Comparison of ENCODE assay signal across 8 cellular contexts in genomic region chr22:44080936-44081853, GRCh38. TPM values are rescaled to one million over a fixed set of nuclear protein-coding genes. Genes with fewer than 3 reads are reported as not detected.
A peak's percentile ranks its signal among the peaks of the same experiment; 100 is the strongest.
DNase-seq lines count a peak whose midpoint lies in the region; ATAC-seq, FAIRE-seq and TF ChIP-seq lines count a peak whose summit lies in the region.

No MANE protein-coding gene starts in this region.

- no peak overlapping the region for H3K4me2 ChIP-seq in HepG2 (ENCODE audit: low read depth, low read length)

- peaks cover 1% of the 10 kb centered on the region for H3K4me1 Mint-ChIP-seq in activated CD4-positive, alpha-beta T cell treated with anti-CD3 and anti-CD28 coated beads, Interleukin-2, amount 10 ng/mL, durations not matched to agents 24 days and 14 days

- H2AFZ ChIP-seq in HepG2 (ENCODE audit: low read length), result no peak overlapping the region

- H3K4me3 Mint-ChIP-seq in activated CD4-positive, alpha-beta T cell treated with anti-CD3 and anti-CD28 coated beads, Interleukin-2, amount 10 ng/mL, durations not matched to agents 24 days and 14 days, result no peak overlapping the region

- DNase-seq in 8988T (peak; percentile 85), GM18507 (ENCODE audit: extremely low spot score, insufficient read length, low read depth) (peak; percentile 57), NCI-H345 (lab: John Stamatoyannopoulos, UW) (peak; percentile 70), dedifferentiated amniotic fluid mesenchymal stem cell (ENCODE audit: extremely low spot score) (peak; percentile 56), HepG2 (ENCODE audit: low spot score) (peak; percentile 39)
- DNase-seq in activated CD4-positive, alpha-beta T cell treated with anti-CD3 and anti-CD28 coated beads, Interleukin-2, amount 10 ng/mL, durations not matched to agents 24 days and 14 days, result peak; percentile 89
- peak; percentile 51 to 65 for DNase-seq in stimulated activated CD4-positive, alpha-beta T cell treated with anti-CD3 and anti-CD28 coated beads, Interleukin-4, amount 100 ng/mL, for 4 hours

- intact Hi-C loops in activated CD4-positive, alpha-beta T cell treated with anti-CD3 and anti-CD28 coated beads, Interleukin-2, amount 10 ng/mL, durations not matched to agents 24 days and 14 days (cut with micrococcal nuclease), result loop anchor here (1.0 kb wide), 2 partner anchors 88 to 545 kb away; no protein-coding TSS in a partner anchor
- intact Hi-C loops in HepG2 (cut with micrococcal nuclease; ENCODE audit: unreplicated experiment), result loop anchor here (1.0 kb wide), 2 partner anchors 88 to 545 kb away; no protein-coding TSS in a partner anchor

- TF ChIP-seq RAD21 in HepG2 (CRISPR knock-in tag; IDR thresholded peaks at IDR 0.05), result no peak

- H3K9me3 ChIP-seq in HepG2 (ENCODE audit: low read length), result no peaks in the 10 kb centered on the region

- H4K20me1 ChIP-seq in HepG2 (ENCODE audit: insufficient read depth, low read length), result no peaks in the 10 kb centered on the region; the same call in 1 of the 2 replicates

- TF ChIP-seq CTCF in HepG2 (CRISPR knock-in tag; IDR thresholded peaks at IDR 0.05), result peak; percentile 75

- H3K36me3 Mint-ChIP-seq in activated CD4-positive, alpha-beta T cell treated with anti-CD3 and anti-CD28 coated beads, Interleukin-2, amount 10 ng/mL, durations not matched to agents 24 days and 14 days (ENCODE audit: low read depth), result peaks cover 5% of the 10 kb centered on the region

- CTCF ChIA-PET in HepG2 (lab: Yijun Ruan, JAX; ENCODE audit: low intra/inter-chr PET ratio, low total read pairs), result interaction anchor here (1.6 to 1.8 kb wide), 2 partner anchors 88 to 545 kb away, joined by 8 to 10 read pairs; no protein-coding TSS in a partner anchor

- no peaks in the 10 kb centered on the region for H3K4me1 ChIP-seq in HepG2 (ENCODE audit: insufficient read depth, low read length)

- in situ Hi-C loops in HepG2 (cut with HindIII; ENCODE audit: extremely low pct_ligation_motif_present, low pct_unique_long_range_greater_than_20kb), result no loop called here

- H3K27ac Mint-ChIP-seq in activated CD4-positive, alpha-beta T cell treated with anti-CD3 and anti-CD28 coated beads, Interleukin-2, amount 10 ng/mL, durations not matched to agents 24 days and 14 days, result no peak overlapping the region

- no TSS peak for BruUV-seq in HepG2 (replicated peaks; lab: Mats Ljungman, UMichigan)

- no peaks in the 10 kb centered on the region for H3K79me2 ChIP-seq in HepG2 (ENCODE audit: insufficient read depth, low read length)

- 37% methylated on average over 23 of the region's 27 CpGs for WGBS in HepG2 (ENCODE audit: low lambda C conversion rate)

- FAIRE-seq in GM18507 (lab: Jason Lieb, UNC), result peak; percentile 84
- FAIRE-seq in HepG2 (lab: Jason Lieb, UNC), result no peak

- no peaks in the 10 kb centered on the region for H3K27me3 Mint-ChIP-seq in activated CD4-positive, alpha-beta T cell treated with anti-CD3 and anti-CD28 coated beads, Interleukin-2, amount 10 ng/mL, durations not matched to agents 24 days and 14 days

- no peaks in the 10 kb centered on the region for H3K9me3 Mint-ChIP-seq in activated CD4-positive, alpha-beta T cell treated with anti-CD3 and anti-CD28 coated beads, Interleukin-2, amount 10 ng/mL, durations not matched to agents 24 days and 14 days

- no peak overlapping the region for H3K27ac ChIP-seq in HepG2 (ENCODE audit: extremely low read length, insufficient read depth, low read length)

- no peak overlapping the region for H3K4me3 ChIP-seq in HepG2 (replicated peaks in 1 of 3; ENCODE audit: insufficient read depth in 1 of 3, low read depth in 2 of 3, low read length in 3 of 3)

- H3K36me3 ChIP-seq in HepG2 (replicated peaks in 1 of 2; ENCODE audit: control insufficient read depth in 1 of 2, insufficient read depth in 2 of 2, low read length in 2 of 2), result no peaks in the 10 kb centered on the region

- peaks cover 1 to 20% of the 10 kb centered on the region in 2 experiments; a peak in 2 of 5 replicates for H3K27me3 ChIP-seq in HepG2 (ENCODE audit: control insufficient read depth in 1 of 2, insufficient read depth in 2 of 2, low read length in 2 of 2)

- POLR2A ChIA-PET in HepG2 (lab: Yijun Ruan, JAX), result no interaction called here

- TF ChIP-seq EP300 in HepG2 (IDR thresholded peaks at IDR 0.05; ENCODE audit: low read depth in 2 of 2, low read length in 2 of 2), result no peak
- TF ChIP-seq EP300 in HepG2 (CRISPR knock-in tag; IDR thresholded peaks at IDR 0.05; ENCODE audit: borderline replicate concordance), result no peak

- no peak overlapping the region for H3K9ac ChIP-seq in HepG2 (ENCODE audit: insufficient read depth, low read depth, low read length)

- ATAC-seq in HepG2 (peak; percentile 66), GM18867 (IDR thresholded peaks at IDR 0.05; ENCODE audit: unreplicated experiment) (no peak)

- TF ChIP-seq POLR2A in HepG2 (IDR thresholded peaks at IDR 0.05; ENCODE audit: insufficient read depth in 1 of 2, low read depth in 2 of 2, low read length in 2 of 2), result no peak

TF ChIP-seq in HepG2, 621 proteins besides CTCF, POLR2A, EP300 and RAD21:
- TF ChIP-seq HOMEZ (CRISPR knock-in tag; IDR thresholded peaks at IDR 0.05; ENCODE audit: low read depth), result no peak
- peak; percentile 57 for TF ChIP-seq SMC3 (IDR thresholded peaks at IDR 0.05; ENCODE audit: low read length)
- peak; percentile 60 for TF ChIP-seq STAG1 (CRISPR knock-in tag; IDR thresholded peaks at IDR 0.05)

RNA-seq across cellular contexts. Expression of gene PARVB, which starts 57.1 kb away (rescaled TPM):
- 107 and 112 TPM in 2 replicates for total RNA-seq in activated CD4-positive, alpha-beta T cell treated with anti-CD3 and anti-CD28 coated beads, Interleukin-2, amount 10 ng/mL, durations not matched to agents 24 days and 14 days
- 0.15 TPM in 1 of 2 replicates, not detected in the other for total RNA-seq in HepG2 (2016; rRNA removed; fragmentation: Illumina TruSeq; extraction: Trizol)
- total RNA-seq in HepG2 (2016; cell fraction: cytosol; rRNA removed; fragmentation: Illumina TruSeq; extraction: Trizol; ENCODE audit: low read depth), result not detected in 2 replicates
- total RNA-seq in HepG2 (2016; cell fraction: insoluble cytoplasmic fraction; rRNA removed; fragmentation: Illumina TruSeq; extraction: Trizol), result 0.06 TPM in 1 of 2 replicates, not detected in the other
- total RNA-seq in HepG2 (2016; cell fraction: membrane; rRNA removed; fragmentation: Illumina TruSeq; extraction: Trizol), result not detected in 2 replicates
- not detected in 2 replicates for total RNA-seq in HepG2 (2016; cell fraction: nucleus; rRNA removed; fragmentation: Illumina TruSeq; extraction: Trizol)
- 0.11 and 0.18 TPM in 2 replicates for polyA plus RNA-seq in HepG2 (2011; rRNA removed)
- 0.15 and 0.19 TPM in 2 replicates for polyA plus RNA-seq in HepG2 (2011; cell fraction: cytosol; rRNA removed)
- polyA plus RNA-seq in HepG2 (2011; cell fraction: nucleus; rRNA removed), result 0.16 and 0.33 TPM in 2 replicates
- polyA plus RNA-seq in HepG2 (2012), result not detected in 2 replicates
- polyA plus RNA-seq in HepG2 (2016; cell fraction: cytosol; fragmentation: Illumina TruSeq; extraction: Trizol; ENCODE audit: low read depth), result 0.07 and 0.15 TPM in 2 replicates
- polyA plus RNA-seq in HepG2 (2016; cell fraction: insoluble cytoplasmic fraction; fragmentation: Illumina TruSeq; extraction: Trizol; ENCODE audit: low read depth), result not detected in 2 replicates
- 0.15 TPM in 1 of 2 replicates, not detected in the other for polyA plus RNA-seq in HepG2 (2016; cell fraction: membrane; fragmentation: Illumina TruSeq; extraction: Trizol; ENCODE audit: low read depth)
- 0.29 and 0.56 TPM in 2 replicates for polyA plus RNA-seq in HepG2 (2016; cell fraction: nucleus; fragmentation: Illumina TruSeq; extraction: Trizol; ENCODE audit: insufficient read depth, low read depth)
- 1.1 and 29.8 TPM in 2 replicates for polyA minus RNA-seq in HepG2 (2011; rRNA and poly(A)+ RNA removed; ENCODE audit: low replicate concordance)
- 0.88 TPM in 1 of 2 replicates, not detected in the other for polyA minus RNA-seq in HepG2 (2011; cell fraction: cytosol; rRNA and poly(A)+ RNA removed)
- 1.0 TPM in 1 of 2 replicates, not detected in the other for polyA minus RNA-seq in HepG2 (2011; cell fraction: nucleus; rRNA and poly(A)+ RNA removed)

Comparison
In these comparisons a context has a peak if more than half of its experiments do, and no peak if none do; other contexts are left out.
1. DNase-seq: peak in every context shown above with its lines; median percentile 89 in activated CD4-positive, alpha-beta T cell treated with anti-CD3 and anti-CD28 coated beads, Interleukin-2, amount 10 ng/mL, durations not matched to agents 24 days and 14 days; 85 in 8988T; 70 in NCI-H345; 58 in stimulated activated CD4-positive, alpha-beta T cell treated with anti-CD3 and anti-CD28 coated beads, Interleukin-4, amount 100 ng/mL, for 4 hours; 57 in GM18507; 56 in dedifferentiated amniotic fluid mesenchymal stem cell; 39 in HepG2.
2. RNA of gene PARVB, which starts 57.1 kb away (total RNA-seq): 107 to 112 TPM in activated CD4-positive, alpha-beta T cell treated with anti-CD3 and anti-CD28 coated beads, Interleukin-2, amount 10 ng/mL, durations not matched to agents 24 days and 14 days; 0.06 to 0.15 TPM in HepG2; every median in the first group is over 10 times any median in the second.